ENCODE assay signal across 21 cellular contexts in genomic region chr1:29518183-29518835, GRCh38.
DNase-seq lines count a peak whose midpoint lies in the region; ATAC-seq, FAIRE-seq and TF ChIP-seq lines count a peak whose summit lies in the region.
"Had no signal": no experiment of that assay in that cellular context is flagged by ENCODE, and none has a peak within 500 bp of the region (broad histone marks: within the 10 kb centered on the region; RNA-seq: fewer than 3 reads in every experiment).

No MANE protein-coding gene starts in this region.

- under 1% methylated on average over 6 of the region's 6 CpGs for WGBS in K562 (ENCODE audit: insufficient coverage, low coverage, missing lambda C conversion rate)

- no peaks in the 10 kb centered on the region for H3K9me3 ChIP-seq in K562 (replicated peaks; ENCODE audit: control insufficient read depth, insufficient read depth, low read depth, low read length)

- H3K27me3 ChIP-seq in K562 (ENCODE audit: control insufficient read depth in 2 of 2, insufficient read depth in 2 of 2, low read length in 2 of 2), result peaks cover 1 to 10% of the 10 kb centered on the region in 2 experiments; a peak in 2 of 5 replicates

- H2AFZ ChIP-seq in K562 (ENCODE audit: low read depth, low read length), result no peak overlapping the region
- H2AFZ ChIP-seq: GM23338 had no signal

- in situ Hi-C loops in K562 (cut with MboI), result no loop called here

- H3K4me1 Mint-ChIP-seq in type B pancreatic cell (ENCODE audit: unreplicated experiment), result peaks cover 7% of the 10 kb centered on the region

- no peaks in the 10 kb centered on the region for H3K4me1 ChIP-seq in K562 (replicated peaks in 1 of 2; ENCODE audit: control insufficient read depth in 2 of 2, insufficient read depth in 2 of 2, low read length in 2 of 2)

- no peak for TF ChIP-seq POLR2A in K562 (conservative IDR thresholded peaks at IDR 0.05)

- no peaks in the 10 kb centered on the region for H3K79me2 ChIP-seq in K562 (ENCODE audit: control insufficient read depth, insufficient read depth, low read length)

- no peak overlapping the region for H3K27ac Mint-ChIP-seq in type B pancreatic cell
- H3K27ac Mint-ChIP-seq: GM23338 had no signal

- no peaks in the 10 kb centered on the region for H3K36me3 ChIP-seq in K562 (ENCODE audit: control insufficient read depth, insufficient read depth, low read length)

- no peak overlapping the region for H3K4me3 ChIP-seq in K562
- H3K4me3 ChIP-seq: GM23338 had no signal

- H4K20me1 ChIP-seq in K562 (replicated peaks; ENCODE audit: control insufficient read depth, insufficient read depth, low read length), result no peaks in the 10 kb centered on the region

- H3K27me3 Mint-ChIP-seq in type B pancreatic cell, result peaks cover 30% of the 10 kb centered on the region

- H3K27ac ChIP-seq in K562 (ENCODE audit: extremely low read depth, low read depth, low read length), result no peak overlapping the region
- H3K27ac ChIP-seq: KMS-11 had no signal

- POLR2A ChIA-PET in K562 (lab: Yijun Ruan, JAX), result interaction anchor here (0.7 to 1.2 kb wide), 4 partner anchors 9 to 286 kb away, joined by 3 to 5 read pairs (median 3); no protein-coding TSS in a partner anchor

- no TSS peak for BruUV-seq in K562 (replicated peaks; lab: Mats Ljungman, UMichigan)

- H3K4me3 Mint-ChIP-seq in type B pancreatic cell, result no peak overlapping the region
- H3K4me3 Mint-ChIP-seq: GM23338 had no signal

- no peak overlapping the region for H3K4me2 ChIP-seq in K562 (ENCODE audit: insufficient read depth, low read length)
- H3K4me2 ChIP-seq: GM23338, KMS-11 had no signal

- no peak for TF ChIP-seq RAD21 in K562 (CRISPR knock-in tag; conservative IDR thresholded peaks at IDR 0.05 in 1 of 2, IDR thresholded peaks at IDR 0.05 in 1 of 2)

- peak; percentile 24 for DNase-seq in activated effector memory CD4-positive, alpha-beta T cell treated with anti-CD3 and anti-CD28 coated beads, Interleukin-2, amount 50 U/mL, for 16 hours
- no peak for DNase-seq in activated effector memory CD4-positive, alpha-beta T cell treated with Interleukin-2 at 50 U/mL for 16 hours
- DNase-seq in K562 (ENCODE audit: extremely low read depth in 1 of 4, low spot score in 3 of 4), result no peak
- DNase-seq in mucosa of gallbladder (ENCODE audit: low spot score), result peak; percentile 5
- peak; percentile 34 for DNase-seq in type B pancreatic cell (ENCODE audit: extremely low spot score, unreplicated experiment)
- DNase-seq in activated CD4-positive, alpha-beta T cell treated with anti-CD3 and anti-CD28 coated beads, Interleukin-2, amount 50 U/mL, for 4 hours, result no peak
- no peak for DNase-seq in Ammon's horn (ENCODE audit: low spot score)
- DNase-seq: C1 segment of cervical spinal cord, DND-41, GDM1, NCI-H1048, NCI-H1436 treated with DMSO at 0.1 percent for 48 hours, NCI-H2081, NCI-H748 treated with DMSO at 0.1 percent for 48 hours, Right ventricle myocardium superior had no signal

- no peaks in the 10 kb centered on the region for H3K9me1 ChIP-seq in K562 (ENCODE audit: control insufficient read depth, insufficient read depth, low read length)

- FAIRE-seq in K562 (lab: Jason Lieb, UNC), result no peak
- FAIRE-seq: A204.1, GM12891, GM18507 had no signal

- no peak for TF ChIP-seq CTCF in K562 (IDR thresholded peaks at IDR 0.05 in 2 of 3, conservative IDR thresholded peaks at IDR 0.05 in 1 of 3; ENCODE audit: insufficient read depth in 2 of 3, low read depth in 1 of 3, low read length in 3 of 3)
- no peak for TF ChIP-seq CTCF in type B pancreatic cell (conservative IDR thresholded peaks at IDR 0.05)

- intact Hi-C loops in K562 (cut with micrococcal nuclease), result loop anchor here (10.0 kb wide), 1 partner anchor 1186 kb away; no protein-coding TSS in a partner anchor

- no peak overlapping the region for H3K9ac ChIP-seq in K562 (ENCODE audit: insufficient read depth in 1 of 2, low read depth in 2 of 2, low read length in 2 of 2)
- H3K9ac ChIP-seq: KMS-11 had no signal

- TF ChIP-seq EP300 in K562 (IDR thresholded peaks at IDR 0.05; ENCODE audit: low read length), result no peak

- CTCF ChIA-PET in K562 (lab: Yijun Ruan, JAX; ENCODE audit: low intra/inter-chr PET ratio), result no interaction called here

- no peak for ATAC-seq in K562
- no peak for ATAC-seq in GM18867 (IDR thresholded peaks at IDR 0.05; ENCODE audit: unreplicated experiment)
- ATAC-seq: GM23338 had no signal

- no peaks in the 10 kb centered on the region for H3K9me3 Mint-ChIP-seq in type B pancreatic cell

- no peaks in the 10 kb centered on the region for H3K36me3 Mint-ChIP-seq in type B pancreatic cell

TF ChIP-seq in K562, 482 proteins besides CTCF, POLR2A, EP300 and RAD21:
- TF ChIP-seq ZNF512 (tag; IDR thresholded peaks at IDR 0.05), result 0 out of 2 replicates have a peak, but pooled peaks have one; percentile 43
- no peak for TF ChIP-seq TFAP4 (CRISPR knock-in tag; IDR thresholded peaks at IDR 0.05; ENCODE audit: borderline replicate concordance)

Comparison
In these comparisons a context has a peak if more than half of its experiments do, and no peak if none do; other contexts are left out.
1. DNase-seq: peak in activated effector memory CD4-positive, alpha-beta T cell treated with anti-CD3 and anti-CD28 coated beads, Interleukin-2, amount 50 U/mL, for 16 hours (single experiment), mucosa of gallbladder (single experiment) and type B pancreatic cell (single experiment); none in activated effector memory CD4-positive, alpha-beta T cell treated with Interleukin-2 at 50 U/mL for 16 hours (single experiment), K562 (0 of 4), activated CD4-positive, alpha-beta T cell treated with anti-CD3 and anti-CD28 coated beads, Interleukin-2, amount 50 U/mL, for 4 hours (0 of 2) and Ammon's horn (single experiment).